In the genomic region with DNA sequence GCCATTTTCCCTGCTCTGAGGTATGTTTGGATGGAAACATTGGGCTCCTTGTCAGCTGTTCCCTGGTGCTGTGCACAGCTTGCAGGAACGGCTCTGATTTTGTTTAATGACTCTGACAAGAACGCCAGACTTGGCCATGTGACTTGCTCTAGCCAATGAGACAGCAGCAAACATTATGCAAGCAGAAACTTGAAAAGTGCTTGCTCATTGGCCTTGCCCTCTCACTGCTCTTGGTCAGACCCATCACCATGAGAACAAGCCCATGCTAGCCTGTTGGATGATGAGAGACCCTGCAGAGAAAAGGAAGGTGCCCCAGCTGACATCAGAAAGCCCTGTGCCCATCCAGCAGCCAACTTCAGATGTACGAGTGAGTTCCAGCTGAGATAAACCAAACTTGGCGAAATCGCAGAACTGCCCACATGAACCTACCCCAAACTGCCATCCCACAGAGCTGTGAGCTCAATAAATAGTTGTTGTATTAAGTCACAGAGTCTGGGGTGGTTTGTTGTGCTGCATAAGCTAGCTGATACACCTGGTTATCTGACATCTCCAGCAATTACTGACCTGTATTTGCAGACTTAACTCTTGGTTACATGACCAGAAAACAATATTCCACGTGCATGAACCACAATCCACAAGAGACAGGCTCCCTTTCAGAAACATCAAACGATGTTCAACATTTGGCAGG, we compare ENCODE assay signal across 8 cellular contexts.
A peak's percentile ranks its signal among the peaks of the same experiment; 100 is the strongest.
DNase-seq lines count a peak whose midpoint lies in the region; ATAC-seq and TF ChIP-seq lines count a peak whose summit lies in the region.

No MANE protein-coding gene starts in this region.

- ATAC-seq in GM19023 (IDR thresholded peaks at IDR 0.05; ENCODE audit: unreplicated experiment) = peak; percentile 79
- no peak for ATAC-seq in HG02678 (IDR thresholded peaks at IDR 0.05; ENCODE audit: unreplicated experiment)

- intact Hi-C loops in uterus (cut with DNase I; ENCODE audit: low total_unique reads) (no loop called here), dorsolateral prefrontal cortex (cut with DNase I) (loop anchor here (10.0 kb wide), 2 partner anchors 555 to 635 kb away; a partner anchor contains a TSS)
- intact Hi-C loops in CD4-positive, alpha-beta memory T cell (cut with micrococcal nuclease) = no loop called here

- no peaks in the 10 kb centered on the region for H3K9me3 Mint-ChIP-seq in CD4-positive, alpha-beta memory T cell

- no peak overlapping the region for H3K4me3 ChIP-seq in uterus
- H3K4me3 ChIP-seq in dorsolateral prefrontal cortex = no peak overlapping the region
- H3K4me3 ChIP-seq in CD4-positive, alpha-beta memory T cell (ENCODE audit: low read length in 2 of 2) = no peak overlapping the region

- TF ChIP-seq POLR2A in uterus (IDR thresholded peaks at IDR 0.05) = no peak

- no peak overlapping the region for H3K27ac ChIP-seq in uterus
- H3K27ac ChIP-seq in dorsolateral prefrontal cortex = no peak overlapping the region
- H3K27ac ChIP-seq in CD4-positive, alpha-beta memory T cell (ENCODE audit: low read depth, low read length) = no peak overlapping the region

- no peaks in the 10 kb centered on the region for H3K36me3 Mint-ChIP-seq in CD4-positive, alpha-beta memory T cell

- CTCF ChIA-PET in CD4-positive, alpha-beta memory T cell (lab: Charles Lee; ENCODE audit: partially characterized antibody) = interaction anchor here (1.0 to 1.6 kb wide), 2 partner anchors 10 to 339 kb away, joined by 3 to 12 read pairs; no protein-coding TSS in a partner anchor

- H3K9me3 ChIP-seq in uterus = no peaks in the 10 kb centered on the region
- H3K9me3 ChIP-seq in CD4-positive, alpha-beta memory T cell (ENCODE audit: control insufficient read depth in 1 of 2, low read length in 2 of 2) = no peaks in the 10 kb centered on the region

- peaks cover 11 to 12% of the 10 kb centered on the region in 2 donors for H3K27me3 Mint-ChIP-seq in CD4-positive, alpha-beta memory T cell

- H3K36me3 ChIP-seq in uterus = no peaks in the 10 kb centered on the region
- no peaks in the 10 kb centered on the region for H3K36me3 ChIP-seq in CD4-positive, alpha-beta memory T cell (ENCODE audit: insufficient read depth, low read length)

- no peaks in the 10 kb centered on the region for H3K4me1 Mint-ChIP-seq in CD4-positive, alpha-beta memory T cell

- TF ChIP-seq CTCF in uterus (IDR thresholded peaks at IDR 0.05) (no peak), dorsolateral prefrontal cortex (IDR thresholded peaks at IDR 0.05 in 54 of 56, conservative IDR thresholded peaks at IDR 0.05 in 2 of 56; ENCODE audit: low read depth in 1 of 56, partially characterized antibody in 56 of 56) (no peak)

- H3K27ac Mint-ChIP-seq in CD4-positive, alpha-beta memory T cell = no peak overlapping the region

- peak; percentile 85 for DNase-seq in AG08396 (ENCODE audit: low spot score)
- peak; percentile 28 for DNase-seq in NOMO-1 treated with dmso at 0.1 percent for 144 hours (lab: John Stamatoyannopoulos, UW; ENCODE audit: unreplicated experiment)
- peak; percentile 40 for DNase-seq in foreskin melanocyte
- DNase-seq in uterus = no peak
- no peak for DNase-seq in dorsolateral prefrontal cortex
- no peak for DNase-seq in CD4-positive, alpha-beta memory T cell

- no peaks in the 10 kb centered on the region for H3K4me1 ChIP-seq in uterus
- no peaks in the 10 kb centered on the region for H3K4me1 ChIP-seq in CD4-positive, alpha-beta memory T cell (ENCODE audit: insufficient read depth, low read length)

- H3K4me3 Mint-ChIP-seq in CD4-positive, alpha-beta memory T cell = no peak overlapping the region

- POLR2A ChIA-PET in CD4-positive, alpha-beta memory T cell (lab: Charles Lee; ENCODE audit: partially characterized antibody) = no interaction called here

- H3K27me3 ChIP-seq in uterus (no peaks in the 10 kb centered on the region), dorsolateral prefrontal cortex (peaks cover 0 to 26% (median 0%) of the 10 kb centered on the region in 45 donors)
- no peaks in the 10 kb centered on the region for H3K27me3 ChIP-seq in CD4-positive, alpha-beta memory T cell (ENCODE audit: insufficient read depth, low read length)

Comparison
In these comparisons a context has a peak if more than half of its experiments do, and no peak if none do; other contexts are left out.
1. DNase-seq: peak in AG08396 (single experiment), NOMO-1 treated with dmso at 0.1 percent for 144 hours (single experiment) and foreskin melanocyte (single experiment); none in uterus (0 of 2), dorsolateral prefrontal cortex (0 of 10) and CD4-positive, alpha-beta memory T cell (0 of 5).
2. intact Hi-C loops: an anchor here in dorsolateral prefrontal cortex (10.0 kb wide); none called in uterus and CD4-positive, alpha-beta memory T cell.